12 cellular contexts compared by ENCODE assay signal in the genomic region with DNA sequence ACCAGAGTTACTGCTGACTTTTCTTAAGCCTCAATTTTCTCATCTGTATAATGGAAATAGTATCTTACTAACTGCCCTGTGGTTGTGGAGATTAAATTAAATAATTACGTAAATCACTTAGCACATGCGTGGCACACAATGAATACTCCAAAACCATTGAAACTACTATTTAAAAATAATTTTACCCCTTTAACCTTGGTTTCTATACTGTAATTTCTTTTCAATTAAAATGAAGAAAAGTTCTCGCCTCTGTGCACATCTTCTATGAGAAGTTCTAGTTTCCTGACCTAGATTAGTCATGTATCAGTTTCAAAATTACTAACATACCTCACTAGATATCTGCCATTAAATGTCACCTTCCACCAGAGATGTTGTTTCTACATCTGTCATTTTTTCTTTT.
DNase-seq lines count a peak whose midpoint lies in the region; ATAC-seq lines count a peak whose summit lies in the region.
"Had no signal": no experiment of that assay in that cellular context is flagged by ENCODE, and none has a peak within 500 bp of the region (broad histone marks: within the 10 kb centered on the region; RNA-seq: fewer than 3 reads in every experiment).

No MANE protein-coding gene starts in this region.

- ATAC-seq in GM18498 (IDR thresholded peaks at IDR 0.05; ENCODE audit: unreplicated experiment) (peak; percentile 86), GM19455 (IDR thresholded peaks at IDR 0.05; ENCODE audit: unreplicated experiment) (peak; percentile 80), HG02763 (IDR thresholded peaks at IDR 0.05; ENCODE audit: unreplicated experiment) (peak; percentile 65), HG03460 (IDR thresholded peaks at IDR 0.05; ENCODE audit: unreplicated experiment) (peak; percentile 86), GM19397 (IDR thresholded peaks at IDR 0.05; ENCODE audit: unreplicated experiment) (no peak)
- ATAC-seq: effector memory CD8-positive, alpha-beta T cell; left lung had no signal

- no peak for DNase-seq in OCI-M1 (lab: John Stamatoyannopoulos, UW)
- DNase-seq in epidermal melanocyte (ENCODE audit: insufficient read length, low spot score): no peak
- no peak for DNase-seq in LoVo (ENCODE audit: low spot score)
- DNase-seq: activated T-cell treated with anti-CD3 and anti-CD28 coated beads, Interleukin-2, amount 50 U/mL, for 48 hours; effector memory CD8-positive, alpha-beta T cell; left lung; NCI-H524 had no signal
